In the genomic region with DNA sequence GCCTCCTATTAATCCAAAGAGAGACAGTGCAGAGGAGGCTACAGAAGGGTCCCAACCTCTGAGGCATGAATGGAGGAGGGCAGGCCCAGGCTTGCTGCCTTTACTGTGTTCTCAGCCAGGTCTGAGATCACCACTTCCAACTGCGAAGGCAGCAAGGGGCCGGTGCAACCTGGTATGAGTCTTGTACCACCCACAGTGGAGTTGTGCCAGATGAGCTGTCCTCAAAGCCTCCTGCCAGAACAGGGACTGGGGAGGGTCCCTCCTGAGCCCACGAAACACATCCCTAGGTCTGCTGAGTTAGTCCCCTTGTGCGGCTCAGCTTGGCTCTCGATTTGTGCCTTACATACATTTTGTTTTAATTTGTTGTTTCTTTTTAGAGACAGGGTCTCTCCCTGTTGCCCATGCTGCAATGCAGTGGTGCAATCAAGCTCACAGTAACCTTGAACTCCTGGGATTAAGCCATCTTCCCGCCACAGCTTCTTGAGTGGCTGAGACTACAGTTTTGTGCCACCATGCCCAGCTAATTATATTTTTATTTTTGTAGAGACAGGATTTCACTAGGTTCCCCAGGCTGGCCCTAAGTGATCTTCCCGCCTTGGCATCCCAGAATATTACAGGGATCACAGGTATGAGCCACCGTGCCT, we compare ENCODE assay signal across 1 cellular context.
TF ChIP-seq lines count a peak whose summit lies in the region.

No MANE protein-coding gene starts in this region.

TF ChIP-seq in IMR-90, 13 proteins besides CTCF, POLR2A, EP300 and RAD21:
- TF ChIP-seq MXI1 (IDR thresholded peaks at IDR 0.05; ENCODE audit: borderline replicate concordance, low read depth, low read length) (no peak), FOS (IDR thresholded peaks at IDR 0.05; ENCODE audit: low read depth, low read length) (no peak), MAFK (IDR thresholded peaks at IDR 0.05; ENCODE audit: low read depth, low read length) (no peak), RCOR1 (IDR thresholded peaks at IDR 0.05; ENCODE audit: insufficient replicate concordance, low read length) (no peak), CEBPB (IDR thresholded peaks at IDR 0.05; ENCODE audit: low read depth, low read length) (no peak), SMC3 (IDR thresholded peaks at IDR 0.05; ENCODE audit: low read depth, low read length) (no peak)
- TF ChIP-seq, protein P1, sequence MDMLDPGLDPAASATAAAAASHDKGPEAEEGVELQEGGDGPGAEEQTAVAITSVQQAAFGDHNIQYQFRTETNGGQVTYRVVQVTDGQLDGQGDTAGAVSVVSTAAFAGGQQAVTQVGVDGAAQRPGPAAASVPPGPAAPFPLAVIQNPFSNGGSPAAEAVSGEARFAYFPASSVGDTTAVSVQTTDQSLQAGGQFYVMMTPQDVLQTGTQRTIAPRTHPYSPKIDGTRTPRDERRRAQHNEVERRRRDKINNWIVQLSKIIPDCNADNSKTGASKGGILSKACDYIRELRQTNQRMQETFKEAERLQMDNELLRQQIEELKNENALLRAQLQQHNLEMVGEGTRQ (IDR thresholded peaks at IDR 0.05; ENCODE audit: low read depth, low read length), result no peak
- TF ChIP-seq, protein P2, sequence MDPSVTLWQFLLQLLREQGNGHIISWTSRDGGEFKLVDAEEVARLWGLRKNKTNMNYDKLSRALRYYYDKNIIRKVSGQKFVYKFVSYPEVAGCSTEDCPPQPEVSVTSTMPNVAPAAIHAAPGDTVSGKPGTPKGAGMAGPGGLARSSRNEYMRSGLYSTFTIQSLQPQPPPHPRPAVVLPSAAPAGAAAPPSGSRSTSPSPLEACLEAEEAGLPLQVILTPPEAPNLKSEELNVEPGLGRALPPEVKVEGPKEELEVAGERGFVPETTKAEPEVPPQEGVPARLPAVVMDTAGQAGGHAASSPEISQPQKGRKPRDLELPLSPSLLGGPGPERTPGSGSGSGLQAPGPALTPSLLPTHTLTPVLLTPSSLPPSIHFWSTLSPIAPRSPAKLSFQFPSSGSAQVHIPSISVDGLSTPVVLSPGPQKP (IDR thresholded peaks at IDR 0.05; ENCODE audit: borderline replicate concordance, low read depth, low read length), result no peak
